In genomic region chr2:145158051-145158586, GRCh38 we compare ENCODE assay signal across 10 cellular contexts.
DNase-seq lines count a peak whose midpoint lies in the region; ATAC-seq and TF ChIP-seq lines count a peak whose summit lies in the region.
"Had no signal": no experiment of that assay in that cellular context is flagged by ENCODE, and none has a peak within 500 bp of the region (broad histone marks: within the 10 kb centered on the region; RNA-seq: fewer than 3 reads in every experiment).

No MANE protein-coding gene starts in this region.

- no peaks in the 10 kb centered on the region for H3K27me3 ChIP-seq in heart left ventricle
- no peaks in the 10 kb centered on the region for H3K27me3 ChIP-seq in sigmoid colon

- 33 to 64% (median 48%) methylated on average over 2 of the region's 2 CpGs for WGBS in heart left ventricle, 4 donors
- 22 to 44% methylated on average over 2 of the region's 2 CpGs for WGBS in sigmoid colon, 2 donors

- TF ChIP-seq CTCF in heart left ventricle (IDR thresholded peaks at IDR 0.05): no peak
- TF ChIP-seq CTCF in sigmoid colon (IDR thresholded peaks at IDR 0.05): no peak

- H3K4me1 ChIP-seq in heart left ventricle (peaks cover 0 to 23% (median 2%) of the 10 kb centered on the region in 12 donors), sigmoid colon (peaks cover 0 to 17% (median 6%) of the 10 kb centered on the region in 4 donors)

- TF ChIP-seq POLR2A in heart left ventricle (IDR thresholded peaks at IDR 0.05) (no peak), sigmoid colon (IDR thresholded peaks at IDR 0.05) (no peak), GM18505 (IDR thresholded peaks at IDR 0.05; ENCODE audit: borderline replicate concordance, extremely low read depth, insufficient read depth, insufficient read length) (no peak)

- no peak for TF ChIP-seq EP300 in sigmoid colon (IDR thresholded peaks at IDR 0.05)

- H3K27ac ChIP-seq in heart left ventricle: peak overlapping the region in 10 of 12 donors; percentile 6 to 69 (median 36)
- H3K27ac ChIP-seq in sigmoid colon: peak overlapping the region in 2 of 4 donors; percentile 12 to 33

- H3K36me3 ChIP-seq in heart left ventricle (no peaks in the 10 kb centered on the region), sigmoid colon (no peaks in the 10 kb centered on the region)

- DNase-seq in GM03348 (ENCODE audit: low spot score): peak; percentile 59
- peak; percentile 8 for DNase-seq in RPMI8226
- peak; percentile 43 to 71 (median 50) for DNase-seq in heart left ventricle
- peak; percentile 88 for DNase-seq in sigmoid colon
- DNase-seq in NCI-H1694 (lab: John Stamatoyannopoulos, UW): no peak
- DNase-seq in superior temporal gyrus (ENCODE audit: extremely low spot score): no peak
- DNase-seq: GDM1, SIG-M5 had no signal

- ATAC-seq in heart left ventricle: peak; percentile 55 to 96 (median 94)
- no peak for ATAC-seq in GM18505 (IDR thresholded peaks at IDR 0.05; ENCODE audit: unreplicated experiment)
- ATAC-seq in GM19452 (IDR thresholded peaks at IDR 0.05; ENCODE audit: unreplicated experiment): no peak

- H3K4me3 ChIP-seq in heart left ventricle: no peak overlapping the region
- H3K4me3 ChIP-seq in sigmoid colon: no peak overlapping the region

- H3K9me3 ChIP-seq in heart left ventricle (peaks cover 0 to 8% (median 0%) of the 10 kb centered on the region in 12 donors), sigmoid colon (no peaks in the 10 kb centered on the region)

- intact Hi-C loops in heart left ventricle (cut with DNase I): no loop called here
- intact Hi-C loops in sigmoid colon (cut with DNase I): no loop called here

Comparison
In these comparisons a context has a peak if more than half of its experiments do, and no peak if none do; other contexts are left out.
1. DNase-seq: peak in GM03348 (single experiment), RPMI8226 (single experiment), heart left ventricle (5 of 5) and sigmoid colon (single experiment); none in NCI-H1694 (single experiment) and superior temporal gyrus (single experiment).
2. ATAC-seq: peak in heart left ventricle (4 of 4); none in GM18505 (single experiment) and GM19452 (single experiment).